In the genomic region with DNA sequence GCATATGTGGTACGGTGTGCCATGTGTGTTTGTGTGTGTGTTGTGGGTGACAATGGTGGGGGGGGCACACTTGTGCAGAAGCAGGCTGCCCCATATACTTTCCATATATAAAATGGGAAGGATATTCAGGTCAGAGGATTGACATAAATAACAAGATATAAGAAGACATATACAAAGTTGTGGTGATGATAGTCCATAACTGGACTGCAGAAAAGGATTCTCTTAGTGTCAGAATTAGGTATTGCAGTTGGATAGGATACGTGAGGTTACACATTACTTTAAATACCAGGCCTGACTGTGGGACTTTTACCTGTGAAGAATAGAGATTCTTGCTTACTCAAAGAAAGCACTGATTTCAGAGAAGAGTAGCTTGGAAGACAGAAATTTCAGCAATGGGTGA, we compare ENCODE assay signal across 16 cellular contexts.
DNase-seq lines count a peak whose midpoint lies in the region; ATAC-seq and TF ChIP-seq lines count a peak whose summit lies in the region.
"Had no signal": no experiment of that assay in that cellular context is flagged by ENCODE, and none has a peak within 500 bp of the region (broad histone marks: within the 10 kb centered on the region; RNA-seq: fewer than 3 reads in every experiment).

No MANE protein-coding gene starts in this region.

- H3K9me3 Mint-ChIP-seq in glutamatergic neuron (ENCODE audit: unreplicated experiment), result no peaks in the 10 kb centered on the region

- H3K36me3 Mint-ChIP-seq in glutamatergic neuron (ENCODE audit: unreplicated experiment), result no peaks in the 10 kb centered on the region

- no peak overlapping the region for H3K4me3 Mint-ChIP-seq in glutamatergic neuron (ENCODE audit: unreplicated experiment)
- H3K4me3 Mint-ChIP-seq: HFFc6 had no signal

- ATAC-seq in GM18868 (IDR thresholded peaks at IDR 0.05; ENCODE audit: unreplicated experiment) (peak; percentile 60), GM21515 (IDR thresholded peaks at IDR 0.05; ENCODE audit: unreplicated experiment) (no peak), GM21717 (IDR thresholded peaks at IDR 0.05; ENCODE audit: unreplicated experiment) (no peak)
- ATAC-seq: PC-3 had no signal

- no peak overlapping the region for H3K27ac Mint-ChIP-seq in glutamatergic neuron (ENCODE audit: unreplicated experiment)
- H3K27ac Mint-ChIP-seq: HFFc6 had no signal

- H3K27me3 Mint-ChIP-seq in glutamatergic neuron (ENCODE audit: unreplicated experiment), result peaks cover 2% of the 10 kb centered on the region

- H3K27ac ChIP-seq in C4-2B, result no peak overlapping the region

- H3K4me1 Mint-ChIP-seq in glutamatergic neuron (ENCODE audit: low read depth, unreplicated experiment), result no peaks in the 10 kb centered on the region

- peak; percentile 15 for DNase-seq in NAMALWA (ENCODE audit: low spot score)
- DNase-seq in glutamatergic neuron, result no peak
- no peak for DNase-seq in GF-D8 (lab: John Stamatoyannopoulos, UW)
- no peak for DNase-seq in NCI-H345 (lab: John Stamatoyannopoulos, UW)
- DNase-seq: C1 segment of cervical spinal cord, HFFc6, NCI-H1694 treated with DMSO at 0.1 percent for 48 hours, NCI-H524, NCI-H82, PC-3, T-helper 1 cell, T-helper 9 cell had no signal

- TF ChIP-seq CTCF in C4-2B (conservative IDR thresholded peaks at IDR 0.05) (peak; percentile 21), glutamatergic neuron (IDR thresholded peaks at IDR 0.05; ENCODE audit: partially characterized antibody, unreplicated experiment) (peak; percentile 16)
